8 cellular contexts compared by ENCODE assay signal in genomic region chr11:17730608-17731462, GRCh38. TPM values are rescaled to one million over a fixed set of nuclear protein-coding genes. Genes with fewer than 3 reads are reported as not detected.
A peak's percentile ranks its signal among the peaks of the same experiment; 100 is the strongest.
DNase-seq lines count a peak whose midpoint lies in the region; ATAC-seq and TF ChIP-seq lines count a peak whose summit lies in the region.

No MANE protein-coding gene starts in this region.

- H3K4me3 ChIP-seq in BJ (ENCODE audit: low read depth, low read length): no peak overlapping the region
- H3K4me3 ChIP-seq in left lung: no peak overlapping the region

- TF ChIP-seq CTCF in BJ (IDR thresholded peaks at IDR 0.05; ENCODE audit: insufficient read depth, low read depth, low read length) (peak; percentile 92), left lung (IDR thresholded peaks at IDR 0.05) (peak; percentile 75 to 78)

- CTCF ChIA-PET in BJ (lab: Yijun Ruan, JAX): interaction anchor here (0.6 to 21.3 kb wide), 47 partner anchors 9 to 1000 kb away, joined by 3 to 533 read pairs (median 4); partner anchors contain the start of genes MYOD1 and SAAL1

- H3K36me3 ChIP-seq in BJ (ENCODE audit: control insufficient read depth, insufficient read depth, low read length): no peaks in the 10 kb centered on the region
- H3K36me3 ChIP-seq in left lung: no peaks in the 10 kb centered on the region

- POLR2A ChIA-PET in BJ (lab: Charles Lee): no interaction called here

- peaks cover 7 to 11% of the 10 kb centered on the region in 2 donors for H3K4me1 ChIP-seq in left lung

- H3K27me3 ChIP-seq in BJ (ENCODE audit: control insufficient read depth, insufficient read depth, low read length): peaks cover 17% of the 10 kb centered on the region
- peaks cover 26 to 81% of the 10 kb centered on the region in 2 donors for H3K27me3 ChIP-seq in left lung

- intact Hi-C loops in left lung (cut with DNase I): loop anchor here in 1 of 2 donors (5.0 kb wide), 1 partner anchor 246 kb away; no protein-coding TSS in a partner anchor

- H3K9me3 ChIP-seq in left lung: no peaks in the 10 kb centered on the region

- H3K27ac ChIP-seq in left lung: no peak overlapping the region

- no peak for DNase-seq in BJ (ENCODE audit: low read depth)
- DNase-seq in GM19240 (ENCODE audit: insufficient read length, low spot score): peak; percentile 96
- DNase-seq in NCI-H446 treated with DMSO at 0.1 percent for 48 hours (lab: John Stamatoyannopoulos, UW): peak; percentile 84
- DNase-seq in cerebellum (ENCODE audit: low spot score): peak; percentile 95
- DNase-seq in left lung: peak; percentile 70 to 84
- peak; percentile 12 to 31 (median 16) for DNase-seq in stimulated activated CD4-positive, alpha-beta T cell treated with anti-CD3 and anti-CD28 coated beads, TNF-alpha, amount 100 ng/mL, for 4 hours (ENCODE audit: low read depth in 3 of 3)

- ATAC-seq in HG03378 (IDR thresholded peaks at IDR 0.05; ENCODE audit: unreplicated experiment): peak; percentile 91
- peak; percentile 70 to 74 for ATAC-seq in activated CD4-positive, CD25-positive, alpha-beta regulatory T cell treated with anti-CD3 and anti-CD28 coated beads, Interleukin-2, amount 50 U/mL, for 24 hours
- peak; percentile 93 for ATAC-seq in left lung

RNA-seq across cellular contexts. Expression of gene KCNC1, which starts 3.7 kb away (rescaled TPM):
- not detected in 2 replicates for polyA plus RNA-seq in BJ (2011; rRNA removed)
- not detected in 2 replicates for polyA minus RNA-seq in BJ (2011; rRNA and poly(A)+ RNA removed)
- total RNA-seq in cerebellum (16.8 TPM), left lung (not detected)

RNA-seq across cellular contexts. Expression of gene MYOD1, which starts 11.5 kb away (rescaled TPM):
- polyA plus RNA-seq in BJ (2011; rRNA removed): not detected in 2 replicates
- not detected in 2 replicates for polyA minus RNA-seq in BJ (2011; rRNA and poly(A)+ RNA removed)
- total RNA-seq in cerebellum: not detected
- not detected for total RNA-seq in left lung

Comparison
In these comparisons a context has a peak if more than half of its experiments do, and no peak if none do; other contexts are left out.
1. RNA of gene KCNC1, which starts 3.7 kb away (total RNA-seq): 16.8 TPM in cerebellum (single experiment); not detected in left lung; every median in the first group is over 10 times any median in the second.
2. Peak in every context shown above with its lines, with median percentiles within 50 percentile points of each other: ATAC-seq.